Comparison of ENCODE assay signal across 2 cellular contexts in genomic region chr3:111069974-111070751, GRCh38.
A peak's percentile ranks its signal among the peaks of the same experiment; 100 is the strongest.
TF ChIP-seq lines count a peak whose summit lies in the region.

No MANE protein-coding gene starts in this region.

TF ChIP-seq in Ishikawa, 13 proteins besides CTCF, POLR2A, EP300 and RAD21 (continued from another document):
- TF ChIP-seq REST (IDR thresholded peaks at IDR 0.05; ENCODE audit: low read depth) (no peak), YY1 (IDR thresholded peaks at IDR 0.05; ENCODE audit: low read depth) (no peak), CREB1 (IDR thresholded peaks at IDR 0.05; ENCODE audit: low read depth) (no peak), USF1 (IDR thresholded peaks at IDR 0.05) (no peak), ZBTB7A (IDR thresholded peaks at IDR 0.05; ENCODE audit: low read depth) (no peak)

TF ChIP-seq in HepG2, 621 proteins besides CTCF, POLR2A, EP300 and RAD21 (continued from another document and continues in another):
- TF ChIP-seq TERF1 (CRISPR knock-in tag; IDR thresholded peaks at IDR 0.05) (no peak), ATF5 (CRISPR knock-in tag; IDR thresholded peaks at IDR 0.05; ENCODE audit: low read depth) (no peak), ZSCAN30 (CRISPR knock-in tag; IDR thresholded peaks at IDR 0.05) (0 out of 2 replicates have a peak, but pooled peaks have one; percentile 4), ZNF350 (CRISPR knock-in tag; IDR thresholded peaks at IDR 0.05; ENCODE audit: borderline replicate concordance, low read depth) (0 out of 2 replicates have a peak, but pooled peaks have one; percentile 11), THYN1 (CRISPR knock-in tag; IDR thresholded peaks at IDR 0.05; ENCODE audit: borderline replicate concordance, low read depth) (no peak), POGZ (CRISPR knock-in tag; IDR thresholded peaks at IDR 0.05) (no peak), IKZF5 (CRISPR knock-in tag; IDR thresholded peaks at IDR 0.05) (0 out of 2 replicates have a peak, but pooled peaks have one; percentile 11), GTF2F1 (IDR thresholded peaks at IDR 0.05; ENCODE audit: low read length) (no peak), MTA3 (CRISPR knock-in tag; IDR thresholded peaks at IDR 0.05) (no peak), ZC3H13 (CRISPR knock-in tag; IDR thresholded peaks at IDR 0.05) (0 out of 2 replicates have a peak, but pooled peaks have one; percentile 17), DR1 (CRISPR knock-in tag; IDR thresholded peaks at IDR 0.05) (no peak), THAP11 (CRISPR knock-in tag; IDR thresholded peaks at IDR 0.05) (no peak), BORCS8-MEF2B (CRISPR knock-in tag; IDR thresholded peaks at IDR 0.05) (0 out of 2 replicates have a peak, but pooled peaks have one; percentile 31), ZNF558 (CRISPR knock-in tag; IDR thresholded peaks at IDR 0.05; ENCODE audit: borderline replicate concordance) (no peak), POLR2AphosphoS5 (IDR thresholded peaks at IDR 0.05; ENCODE audit: low read depth, low read length) (no peak), JUN (CRISPR knock-in tag; IDR thresholded peaks at IDR 0.05) (0 out of 2 replicates have a peak, but pooled peaks have one; percentile 2), ZNF101 (CRISPR knock-in tag; IDR thresholded peaks at IDR 0.05; ENCODE audit: borderline replicate concordance, low read depth) (no peak), RAD51 (IDR thresholded peaks at IDR 0.05; ENCODE audit: borderline replicate concordance) (no peak), ZNF552 (CRISPR knock-in tag; IDR thresholded peaks at IDR 0.05; ENCODE audit: borderline replicate concordance) (no peak), NR2F1 (CRISPR knock-in tag; IDR thresholded peaks at IDR 0.05) (no peak), ZNF510 (CRISPR knock-in tag; IDR thresholded peaks at IDR 0.05; ENCODE audit: low read depth) (no peak), CSRNP1 (CRISPR knock-in tag; IDR thresholded peaks at IDR 0.05) (no peak), FLYWCH1 (CRISPR knock-in tag; IDR thresholded peaks at IDR 0.05) (no peak), ZNF512B (CRISPR knock-in tag; IDR thresholded peaks at IDR 0.05; ENCODE audit: borderline replicate concordance) (peak; percentile 75; the same call in 1 of the 2 replicates), NCOA1 (CRISPR knock-in tag; IDR thresholded peaks at IDR 0.05) (no peak), MLLT10 (CRISPR knock-in tag; IDR thresholded peaks at IDR 0.05) (no peak), ZNF263 (CRISPR knock-in tag; IDR thresholded peaks at IDR 0.05) (peak; percentile 60; the same call in 1 of the 2 replicates), HNF1A (IDR thresholded peaks at IDR 0.05; ENCODE audit: low read depth) (no peak), HNF1A (CRISPR knock-in tag; IDR thresholded peaks at IDR 0.05; ENCODE audit: borderline replicate concordance) (no peak), PHF21A (CRISPR knock-in tag; IDR thresholded peaks at IDR 0.05) (peak; percentile 10), ZNF430 (CRISPR knock-in tag; IDR thresholded peaks at IDR 0.05) (no peak), TSC22D2 (CRISPR knock-in tag; IDR thresholded peaks at IDR 0.05; ENCODE audit: borderline replicate concordance) (peak; percentile 21; the same call in 1 of the 2 replicates), SP2 (CRISPR knock-in tag; IDR thresholded peaks at IDR 0.05) (no peak), ZNF337 (CRISPR knock-in tag; IDR thresholded peaks at IDR 0.05; ENCODE audit: borderline replicate concordance, low read depth) (0 out of 2 replicates have a peak, but pooled peaks have one; percentile 23), MAFK (conservative IDR thresholded peaks at IDR 0.05 in 1 of 2, IDR thresholded peaks at IDR 0.05 in 1 of 2; ENCODE audit: low read length in 2 of 2) (no peak), ZNF687 (CRISPR knock-in tag; IDR thresholded peaks at IDR 0.05) (peak; percentile 52), ZNF274 (CRISPR knock-in tag; IDR thresholded peaks at IDR 0.05) (0 out of 2 replicates have a peak, but pooled peaks have one; percentile 29), ZNF414 (CRISPR knock-in tag; IDR thresholded peaks at IDR 0.05) (no peak), NRL (CRISPR knock-in tag; IDR thresholded peaks at IDR 0.05; ENCODE audit: borderline replicate concordance) (0 out of 2 replicates have a peak, but pooled peaks have one; percentile 20), POLR2G (IDR thresholded peaks at IDR 0.05; ENCODE audit: low read depth, low read length) (peak; percentile 44), PATZ1 (CRISPR knock-in tag; IDR thresholded peaks at IDR 0.05) (peak; percentile 62), ZNF530 (CRISPR knock-in tag; IDR thresholded peaks at IDR 0.05; ENCODE audit: low read depth) (no peak), GATAD2A (CRISPR knock-in tag; IDR thresholded peaks at IDR 0.05) (peak; percentile 10; the same call in 1 of the 2 replicates), SAP130 (CRISPR knock-in tag; IDR thresholded peaks at IDR 0.05; ENCODE audit: low read depth) (peak; percentile 23; the same call in 1 of the 2 replicates)
